In the genomic region with DNA sequence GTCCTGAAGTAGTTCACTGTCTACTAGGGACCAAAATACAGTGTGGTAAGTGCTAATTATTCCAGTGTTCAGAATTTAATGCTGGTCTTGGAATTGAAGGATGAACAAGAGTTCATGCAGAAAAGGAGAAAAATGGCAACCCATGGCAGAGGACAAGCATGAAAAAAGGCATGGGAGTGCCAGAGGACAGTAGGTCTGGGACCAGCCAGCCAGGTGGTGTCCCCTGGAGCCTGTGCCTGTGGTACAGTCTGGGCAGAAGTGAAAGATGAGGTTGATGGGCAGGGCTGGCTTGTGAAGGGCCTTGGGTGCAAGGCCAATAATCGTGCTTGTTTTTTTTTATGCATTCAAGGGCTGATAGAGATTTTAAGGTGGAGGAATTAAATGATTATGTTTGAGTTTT, we compare ENCODE assay signal across 17 cellular contexts. TPM values are rescaled to one million over a fixed set of nuclear protein-coding genes. Genes with fewer than 3 reads are reported as not detected.
DNase-seq lines count a peak whose midpoint lies in the region; ATAC-seq and TF ChIP-seq lines count a peak whose summit lies in the region.
"Had no signal": no experiment of that assay in that cellular context is flagged by ENCODE, and none has a peak within 500 bp of the region (broad histone marks: within the 10 kb centered on the region; RNA-seq: fewer than 3 reads in every experiment).

No MANE protein-coding gene starts in this region.

- H2BK15ac ChIP-seq in IMR-90 (ENCODE audit: low read depth, low read length): no peak overlapping the region

- H3K27ac ChIP-seq in HEK293 (ENCODE audit: extremely low read depth, low read depth, low read length) (no peak overlapping the region), IMR-90 (ENCODE audit: insufficient read depth, low read length) (no peak overlapping the region)
- H3K27ac ChIP-seq: foreskin keratinocyte had no signal

- no peak overlapping the region for H3K4ac ChIP-seq in IMR-90 (ENCODE audit: low read depth, low read length)

- POLR2A ChIA-PET in HEK293 (lab: Yijun Ruan, JAX) (no interaction called here), IMR-90 (lab: Charles Lee; ENCODE audit: unreplicated experiment) (no interaction called here)

- dilution Hi-C loops in IMR-90 (cut with HindIII; ENCODE audit: low sequenced_read_pairs, unreplicated experiment): no loop called here

- no TSS peak for BruUV-seq in IMR-90 (replicated peaks; lab: Mats Ljungman, UMichigan)

- ATAC-seq in IMR-90 (ENCODE audit: low read depth) (no peak), GM18519 (IDR thresholded peaks at IDR 0.05; ENCODE audit: low FRiP score, unreplicated experiment) (no peak)
- ATAC-seq in stimulated activated naive B cell treated with anti-CD40 and anti-IgM and Interleukin-4, amounts not matched to agents 10 μg/mL and 1 μg/mL and 100 μg/mL, for 72 hours (replicated peaks): peak; percentile 74
- ATAC-seq: foreskin keratinocyte, PC-3, WTC11 had no signal

- H3K4me2 ChIP-seq in IMR-90 (ENCODE audit: low read depth, low read length): no peak overlapping the region

- H3K9me3 Mint-ChIP-seq in activated CD4-positive, alpha-beta T cell treated with anti-CD3 and anti-CD28 coated beads, Interleukin-2, amount 10 ng/mL, durations not matched to agents 24 days and 14 days: peaks cover 13% of the 10 kb centered on the region
- peaks cover 8 to 10% of the 10 kb centered on the region in 2 donors for H3K9me3 Mint-ChIP-seq in stimulated activated naive B cell treated with anti-CD40 and anti-IgM and Interleukin-4, amounts not matched to agents 10 μg/mL and 1 μg/mL and 100 μg/mL, for 72 hours
- H3K9me3 Mint-ChIP-seq: WTC11 had no signal

- no peak overlapping the region for H3K27ac Mint-ChIP-seq in activated CD4-positive, alpha-beta T cell treated with anti-CD3 and anti-CD28 coated beads, Interleukin-2, amount 10 ng/mL, durations not matched to agents 24 days and 14 days
- peak overlapping the region; percentile 40 for H3K27ac Mint-ChIP-seq in stimulated activated naive B cell treated with anti-CD40 and anti-IgM and Interleukin-4, amounts not matched to agents 10 μg/mL and 1 μg/mL and 100 μg/mL, for 72 hours

- no peaks in the 10 kb centered on the region for H3K27me3 Mint-ChIP-seq in activated CD4-positive, alpha-beta T cell treated with anti-CD3 and anti-CD28 coated beads, Interleukin-2, amount 10 ng/mL, durations not matched to agents 24 days and 14 days
- H3K27me3 Mint-ChIP-seq in stimulated activated naive B cell treated with anti-CD40 and anti-IgM and Interleukin-4, amounts not matched to agents 10 μg/mL and 1 μg/mL and 100 μg/mL, for 72 hours: peaks cover 5 to 6% of the 10 kb centered on the region in 2 donors

- H2AK5ac ChIP-seq in IMR-90 (ENCODE audit: low read depth, low read length): no peak overlapping the region

- H3K36me3 ChIP-seq in HEK293 (ENCODE audit: control insufficient read depth in 2 of 2, insufficient read depth in 1 of 2, low read length in 2 of 2) (no peaks in the 10 kb centered on the region), IMR-90 (ENCODE audit: control insufficient read depth, insufficient read depth, low read length) (peaks cover 4% of the 10 kb centered on the region; the same call in 1 of the 2 replicates)

- H3K4me1 ChIP-seq in HEK293 (ENCODE audit: control insufficient read depth, insufficient read depth, low read length) (no peaks in the 10 kb centered on the region), IMR-90 (ENCODE audit: control insufficient read depth, insufficient read depth, low read length) (peaks cover 31% of the 10 kb centered on the region)

- no peak for TF ChIP-seq RAD21 in IMR-90 (IDR thresholded peaks at IDR 0.05; ENCODE audit: low read length)

- no peak overlapping the region for H4K8ac ChIP-seq in IMR-90 (ENCODE audit: low read depth in 2 of 2, low read length in 2 of 2)

- no peaks in the 10 kb centered on the region for H3K9me3 ChIP-seq in HEK293 (ENCODE audit: control insufficient read depth, insufficient read depth, low read depth, low read length)
- H3K9me3 ChIP-seq in IMR-90 (ENCODE audit: control insufficient read depth, insufficient read depth, low read length): no peaks in the 10 kb centered on the region

- peaks cover 63% of the 10 kb centered on the region for H4K20me1 ChIP-seq in IMR-90 (ENCODE audit: insufficient read depth, low read length)

- intact Hi-C loops in activated CD4-positive, alpha-beta T cell treated with anti-CD3 and anti-CD28 coated beads, Interleukin-2, amount 10 ng/mL, durations not matched to agents 24 days and 14 days (cut with micrococcal nuclease): no loop called here
- intact Hi-C loops in IMR-90 (cut with micrococcal nuclease): no loop called here

- peak overlapping the region; percentile 63; the same call in 1 of the 2 replicates for H4K5ac ChIP-seq in IMR-90 (ENCODE audit: low read depth, low read length)

- no peak overlapping the region for H2AK9ac ChIP-seq in IMR-90 (replicated peaks; ENCODE audit: low read depth, low read length, poor library complexity)

- H2BK20ac ChIP-seq in IMR-90 (ENCODE audit: low read depth, low read length): no peak overlapping the region

- no peaks in the 10 kb centered on the region for H3K27me3 ChIP-seq in IMR-90 (ENCODE audit: control insufficient read depth, insufficient read depth, low read length)
- H3K27me3 ChIP-seq: foreskin keratinocyte had no signal

- no peak overlapping the region; the same call in 1 of the 2 replicates for H3K18ac ChIP-seq in IMR-90 (ENCODE audit: low read depth, low read length)

- peaks cover 21% of the 10 kb centered on the region for H3K9me1 ChIP-seq in IMR-90 (ENCODE audit: insufficient read depth, low read length)

- H3K9ac ChIP-seq in IMR-90 (ENCODE audit: low read depth, low read length): no peak overlapping the region

- peak overlapping the region; percentile 8 for H2BK5ac ChIP-seq in IMR-90 (ENCODE audit: low read depth, low read length, poor library complexity, severe bottlenecking)

- H2BK120ac ChIP-seq in IMR-90 (ENCODE audit: low read depth, low read length): no peak overlapping the region

- H3K56ac ChIP-seq in IMR-90 (ENCODE audit: extremely low read depth, insufficient read depth, low read length): no peak overlapping the region

- in situ Hi-C loops in IMR-90 (cut with MboI; ENCODE audit: low sequenced_read_pairs): no loop called here

- H4K91ac ChIP-seq in IMR-90 (ENCODE audit: insufficient read depth, low read depth, low read length): no peak overlapping the region

- H3K79me1 ChIP-seq in IMR-90 (ENCODE audit: low read depth in 1 of 2, low read length in 2 of 2): peaks cover 46 to 74% of the 10 kb centered on the region in 2 experiments

- H3K23ac ChIP-seq in IMR-90 (ENCODE audit: low read depth, low read length): 0 out of 2 replicates have a peak overlapping the region, but pooled peaks have one; percentile 10

- 100% methylated on average over 1 of the region's 1 CpG; no CpG with 5 or more reads in 1 of the 2 experiments for WGBS in IMR-90 (ENCODE audit: extremely low coverage in 2 of 2, insufficient read length in 1 of 2), 2 experiments

- H3K4me1 Mint-ChIP-seq in activated CD4-positive, alpha-beta T cell treated with anti-CD3 and anti-CD28 coated beads, Interleukin-2, amount 10 ng/mL, durations not matched to agents 24 days and 14 days: peaks cover 37% of the 10 kb centered on the region
- peaks cover 25 to 56% of the 10 kb centered on the region in 2 donors for H3K4me1 Mint-ChIP-seq in stimulated activated naive B cell treated with anti-CD40 and anti-IgM and Interleukin-4, amounts not matched to agents 10 μg/mL and 1 μg/mL and 100 μg/mL, for 72 hours

- TF ChIP-seq POLR2A in IMR-90 (IDR thresholded peaks at IDR 0.05; ENCODE audit: low read depth, low read length): no peak

- DNase-seq in activated CD4-positive, alpha-beta T cell treated with anti-CD3 and anti-CD28 coated beads, Interleukin-2, amount 10 ng/mL, durations not matched to agents 24 days and 14 days: no peak
- DNase-seq in activated CD4-positive, alpha-beta T cell treated with anti-CD3 and anti-CD28 coated beads for 1 hour: no peak
- DNase-seq in IMR-90: no peak
- DNase-seq in stimulated activated naive B cell treated with anti-CD40 and anti-IgM and Interleukin-4, amounts not matched to agents 10 μg/mL and 1 μg/mL and 100 μg/mL, for 72 hours: no peak
- no peak for DNase-seq in NCI-H82 treated with DMSO at 0.1 percent for 48 hours (lab: John Stamatoyannopoulos, UW; ENCODE audit: unreplicated experiment)
- DNase-seq in GM10266 (ENCODE audit: extremely low spot score): no peak
- DNase-seq: activated naive CD4-positive, alpha-beta T cell; cortex of kidney; DMS79 treated with DMSO at 0.1 percent for 48 hours; foreskin keratinocyte; kidney glomerular epithelial cell; NCI-H1694; occipital lobe; PC-3 had no signal

- TF ChIP-seq CTCF in HEK293 (tag by site-specific recombination; IDR thresholded peaks at IDR 0.05): no peak
- no peak for TF ChIP-seq CTCF in IMR-90 (conservative IDR thresholded peaks at IDR 0.05; ENCODE audit: low read depth, low read length)
- TF ChIP-seq CTCF in GM10266 (IDR thresholded peaks at IDR 0.05; ENCODE audit: control insufficient read depth, insufficient read depth, low read depth, missing control alignments): no peak

- H3K14ac ChIP-seq in IMR-90 (replicated peaks; ENCODE audit: low read depth, low read length): no peak overlapping the region

- H3K4me3 Mint-ChIP-seq in activated CD4-positive, alpha-beta T cell treated with anti-CD3 and anti-CD28 coated beads, Interleukin-2, amount 10 ng/mL, durations not matched to agents 24 days and 14 days: peak overlapping the region; percentile 16
- peak overlapping the region; percentile 48 to 69 for H3K4me3 Mint-ChIP-seq in stimulated activated naive B cell treated with anti-CD40 and anti-IgM and Interleukin-4, amounts not matched to agents 10 μg/mL and 1 μg/mL and 100 μg/mL, for 72 hours
- H3K4me3 Mint-ChIP-seq: WTC11 had no signal

- no peak overlapping the region for H2AFZ ChIP-seq in IMR-90 (replicated peaks; ENCODE audit: low read length, poor library complexity)

- CTCF ChIA-PET in HEK293 (lab: Yijun Ruan, JAX) (no interaction called here), IMR-90 (lab: Yijun Ruan, JAX) (no interaction called here)

- peaks cover 45% of the 10 kb centered on the region for H3K36me3 Mint-ChIP-seq in activated CD4-positive, alpha-beta T cell treated with anti-CD3 and anti-CD28 coated beads, Interleukin-2, amount 10 ng/mL, durations not matched to agents 24 days and 14 days (ENCODE audit: low read depth)
- peaks cover 15 to 21% of the 10 kb centered on the region in 2 donors for H3K36me3 Mint-ChIP-seq in stimulated activated naive B cell treated with anti-CD40 and anti-IgM and Interleukin-4, amounts not matched to agents 10 μg/mL and 1 μg/mL and 100 μg/mL, for 72 hours

- H3K4me3 ChIP-seq in HEK293 (ENCODE audit: low read depth, low read length) (no peak overlapping the region), IMR-90 (ENCODE audit: insufficient read depth, low read depth, low read length) (no peak overlapping the region)

TF ChIP-seq in IMR-90, 13 proteins besides CTCF, POLR2A, EP300 and RAD21 (continues in another document):
- no peak for TF ChIP-seq RFX5 (IDR thresholded peaks at IDR 0.05; ENCODE audit: low read depth, low read length)
- no peak for TF ChIP-seq FOS (IDR thresholded peaks at IDR 0.05; ENCODE audit: low read depth, low read length)

RNA-seq across cellular contexts. Expression of a gene that starts 21.0 kb away (rescaled TPM):
- total RNA-seq in activated CD4-positive, alpha-beta T cell treated with anti-CD3 and anti-CD28 coated beads, Interleukin-2, amount 10 ng/mL, durations not matched to agents 24 days and 14 days: 91.4 and 96.1 TPM in 2 replicates
- total RNA-seq in IMR-90 (2012; rRNA removed): 145 and 216 TPM in 2 replicates
- 264 and 278 TPM in 2 replicates for polyA plus RNA-seq in IMR-90 (2012; rRNA removed)
- polyA plus RNA-seq in IMR-90 (2012; cell fraction: cytosol; rRNA removed): 100 and 104 TPM in 2 replicates
- polyA plus RNA-seq in IMR-90 (2012; cell fraction: nucleus; rRNA removed; ENCODE audit: low replicate concordance): 23.5 and 101 TPM in 2 replicates

Comparison
In these comparisons a context has a peak if more than half of its experiments do, and no peak if none do; other contexts are left out.
1. ATAC-seq: peak in stimulated activated naive B cell treated with anti-CD40 and anti-IgM and Interleukin-4, amounts not matched to agents 10 μg/mL and 1 μg/mL and 100 μg/mL, for 72 hours (2 of 2); none in IMR-90 (single experiment) and GM18519 (single experiment).